2 cellular contexts compared by ENCODE assay signal in genomic region chr3:197683191-197683590, GRCh38.
TF ChIP-seq lines count a peak whose summit lies in the region.

No MANE protein-coding gene starts in this region.

TF ChIP-seq in HepG2, 621 proteins besides CTCF, POLR2A, EP300 and RAD21:
- TF ChIP-seq ELF3 (CRISPR knock-in tag; IDR thresholded peaks at IDR 0.05) (no peak), ARID5B (CRISPR knock-in tag; IDR thresholded peaks at IDR 0.05) (no peak), MLLT10 (CRISPR knock-in tag; IDR thresholded peaks at IDR 0.05) (no peak), PLRG1 (conservative IDR thresholded peaks at IDR 0.05) (no peak), ZNF687 (CRISPR knock-in tag; IDR thresholded peaks at IDR 0.05) (0 out of 2 replicates have a peak, but pooled peaks have one; percentile 5)
- TF ChIP-seq, protein P1, sequence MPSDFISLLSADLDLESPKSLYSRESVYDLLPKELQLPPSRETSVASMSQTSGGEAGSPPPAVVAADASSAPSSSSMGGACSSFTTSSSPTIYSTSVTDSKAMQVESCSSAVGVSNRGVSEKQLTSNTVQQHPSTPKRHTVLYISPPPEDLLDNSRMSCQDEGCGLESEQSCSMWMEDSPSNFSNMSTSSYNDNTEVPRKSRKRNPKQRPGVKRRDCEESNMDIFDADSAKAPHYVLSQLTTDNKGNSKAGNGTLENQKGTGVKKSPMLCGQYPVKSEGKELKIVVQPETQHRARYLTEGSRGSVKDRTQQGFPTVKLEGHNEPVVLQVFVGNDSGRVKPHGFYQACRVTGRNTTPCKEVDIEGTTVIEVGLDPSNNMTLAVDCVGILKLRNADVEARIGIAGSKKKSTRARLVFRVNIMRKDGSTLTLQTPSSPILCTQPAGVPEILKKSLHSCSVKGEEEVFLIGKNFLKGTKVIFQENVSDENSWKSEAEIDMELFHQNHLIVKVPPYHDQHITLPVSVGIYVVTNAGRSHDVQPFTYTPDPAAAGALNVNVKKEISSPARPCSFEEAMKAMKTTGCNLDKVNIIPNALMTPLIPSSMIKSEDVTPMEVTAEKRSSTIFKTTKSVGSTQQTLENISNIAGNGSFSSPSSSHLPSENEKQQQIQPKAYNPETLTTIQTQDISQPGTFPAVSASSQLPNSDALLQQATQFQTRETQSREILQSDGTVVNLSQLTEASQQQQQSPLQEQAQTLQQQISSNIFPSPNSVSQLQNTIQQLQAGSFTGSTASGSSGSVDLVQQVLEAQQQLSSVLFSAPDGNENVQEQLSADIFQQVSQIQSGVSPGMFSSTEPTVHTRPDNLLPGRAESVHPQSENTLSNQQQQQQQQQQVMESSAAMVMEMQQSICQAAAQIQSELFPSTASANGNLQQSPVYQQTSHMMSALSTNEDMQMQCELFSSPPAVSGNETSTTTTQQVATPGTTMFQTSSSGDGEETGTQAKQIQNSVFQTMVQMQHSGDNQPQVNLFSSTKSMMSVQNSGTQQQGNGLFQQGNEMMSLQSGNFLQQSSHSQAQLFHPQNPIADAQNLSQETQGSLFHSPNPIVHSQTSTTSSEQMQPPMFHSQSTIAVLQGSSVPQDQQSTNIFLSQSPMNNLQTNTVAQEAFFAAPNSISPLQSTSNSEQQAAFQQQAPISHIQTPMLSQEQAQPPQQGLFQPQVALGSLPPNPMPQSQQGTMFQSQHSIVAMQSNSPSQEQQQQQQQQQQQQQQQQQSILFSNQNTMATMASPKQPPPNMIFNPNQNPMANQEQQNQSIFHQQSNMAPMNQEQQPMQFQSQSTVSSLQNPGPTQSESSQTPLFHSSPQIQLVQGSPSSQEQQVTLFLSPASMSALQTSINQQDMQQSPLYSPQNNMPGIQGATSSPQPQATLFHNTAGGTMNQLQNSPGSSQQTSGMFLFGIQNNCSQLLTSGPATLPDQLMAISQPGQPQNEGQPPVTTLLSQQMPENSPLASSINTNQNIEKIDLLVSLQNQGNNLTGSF (CRISPR knock-in tag; IDR thresholded peaks at IDR 0.05): no peak

TF ChIP-seq in IMR-90, 13 proteins besides CTCF, POLR2A, EP300 and RAD21:
- TF ChIP-seq CEBPB (IDR thresholded peaks at IDR 0.05; ENCODE audit: low read depth, low read length) (no peak), MAFK (IDR thresholded peaks at IDR 0.05; ENCODE audit: low read depth, low read length) (no peak), BHLHE40 (IDR thresholded peaks at IDR 0.05; ENCODE audit: low read depth, low read length) (no peak), MXI1 (IDR thresholded peaks at IDR 0.05; ENCODE audit: borderline replicate concordance, low read depth, low read length) (no peak), FOS (IDR thresholded peaks at IDR 0.05; ENCODE audit: low read depth, low read length) (no peak), RCOR1 (IDR thresholded peaks at IDR 0.05; ENCODE audit: insufficient replicate concordance, low read length) (no peak), NFE2L2 (IDR thresholded peaks at IDR 0.05; ENCODE audit: low read depth, low read length) (no peak), SMC3 (IDR thresholded peaks at IDR 0.05; ENCODE audit: low read depth, low read length) (no peak), RFX5 (IDR thresholded peaks at IDR 0.05; ENCODE audit: low read depth, low read length) (no peak), MAZ (IDR thresholded peaks at IDR 0.05; ENCODE audit: borderline replicate concordance, low read depth, low read length) (no peak), CHD1 (IDR thresholded peaks at IDR 0.05; ENCODE audit: low read depth, low read length) (no peak)
- TF ChIP-seq, protein P2, sequence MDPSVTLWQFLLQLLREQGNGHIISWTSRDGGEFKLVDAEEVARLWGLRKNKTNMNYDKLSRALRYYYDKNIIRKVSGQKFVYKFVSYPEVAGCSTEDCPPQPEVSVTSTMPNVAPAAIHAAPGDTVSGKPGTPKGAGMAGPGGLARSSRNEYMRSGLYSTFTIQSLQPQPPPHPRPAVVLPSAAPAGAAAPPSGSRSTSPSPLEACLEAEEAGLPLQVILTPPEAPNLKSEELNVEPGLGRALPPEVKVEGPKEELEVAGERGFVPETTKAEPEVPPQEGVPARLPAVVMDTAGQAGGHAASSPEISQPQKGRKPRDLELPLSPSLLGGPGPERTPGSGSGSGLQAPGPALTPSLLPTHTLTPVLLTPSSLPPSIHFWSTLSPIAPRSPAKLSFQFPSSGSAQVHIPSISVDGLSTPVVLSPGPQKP (IDR thresholded peaks at IDR 0.05; ENCODE audit: borderline replicate concordance, low read depth, low read length): no peak
- TF ChIP-seq, protein P3, sequence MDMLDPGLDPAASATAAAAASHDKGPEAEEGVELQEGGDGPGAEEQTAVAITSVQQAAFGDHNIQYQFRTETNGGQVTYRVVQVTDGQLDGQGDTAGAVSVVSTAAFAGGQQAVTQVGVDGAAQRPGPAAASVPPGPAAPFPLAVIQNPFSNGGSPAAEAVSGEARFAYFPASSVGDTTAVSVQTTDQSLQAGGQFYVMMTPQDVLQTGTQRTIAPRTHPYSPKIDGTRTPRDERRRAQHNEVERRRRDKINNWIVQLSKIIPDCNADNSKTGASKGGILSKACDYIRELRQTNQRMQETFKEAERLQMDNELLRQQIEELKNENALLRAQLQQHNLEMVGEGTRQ (IDR thresholded peaks at IDR 0.05; ENCODE audit: low read depth, low read length): no peak
